In the genomic region with DNA sequence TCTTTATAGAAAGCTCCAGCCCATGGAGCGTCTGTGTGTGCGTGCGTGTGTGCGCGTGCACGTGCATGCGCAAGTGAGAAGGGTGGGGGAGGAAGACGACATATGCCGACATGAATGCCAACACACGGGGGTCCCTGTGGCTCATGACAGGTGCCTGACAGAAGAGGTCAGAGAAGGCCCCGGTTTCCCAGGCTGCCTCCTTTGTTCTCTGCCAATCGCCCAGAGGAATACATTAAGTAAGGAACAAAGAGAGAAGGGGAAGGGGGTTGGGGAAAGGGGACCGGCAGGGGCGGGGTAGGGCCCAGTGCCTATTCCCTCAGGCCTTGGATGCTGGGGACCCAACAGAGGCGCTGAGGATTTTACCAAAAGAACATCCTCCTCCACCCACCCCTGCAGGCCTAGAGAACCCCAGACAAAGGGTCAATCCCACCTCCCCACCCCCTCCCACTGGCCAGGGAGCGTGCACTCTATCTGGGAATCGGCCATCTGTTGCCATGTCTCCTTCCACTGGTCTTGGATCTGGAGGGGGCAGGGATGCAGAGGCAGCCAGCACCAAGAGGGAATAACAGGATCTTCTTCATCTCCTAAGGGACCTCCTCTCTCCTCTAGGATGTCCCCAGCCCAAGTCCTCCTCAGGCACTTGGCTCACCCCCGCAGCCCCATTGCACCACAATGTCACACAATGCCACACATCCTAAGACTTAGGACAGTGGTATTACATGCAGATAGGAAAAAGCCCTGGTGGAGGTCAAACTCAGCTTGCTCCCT, we compare ENCODE assay signal across 13 cellular contexts. TPM values are rescaled to one million over a fixed set of nuclear protein-coding genes. Genes with fewer than 3 reads are reported as not detected.
DNase-seq lines count a peak whose midpoint lies in the region; FAIRE-seq and TF ChIP-seq lines count a peak whose summit lies in the region.
"Had no signal": no experiment of that assay in that cellular context is flagged by ENCODE, and none has a peak within 500 bp of the region (broad histone marks: within the 10 kb centered on the region; RNA-seq: fewer than 3 reads in every experiment).

No MANE protein-coding gene starts in this region.

- peak overlapping the region; percentile 95; the same call in 1 of the 2 replicates for H2BK12ac ChIP-seq in H1 (ENCODE audit: low read depth, low read length)

- peaks cover 2% of the 10 kb centered on the region for H3K9me3 Mint-ChIP-seq in neural progenitor cell

- no peak overlapping the region for H3K14ac ChIP-seq in H1 (ENCODE audit: insufficient read length)

- no peak for TF ChIP-seq RAD21 in H1 (IDR thresholded peaks at IDR 0.05 in 1 of 2, conservative IDR thresholded peaks at IDR 0.05 in 1 of 2; ENCODE audit: low read depth in 2 of 2, low read length in 2 of 2)

- CTCF ChIA-PET in H1 (lab: Charles Lee; ENCODE audit: partially characterized antibody) = interaction anchor here (0.6 to 47.3 kb wide), 8 partner anchors 7 to 269 kb away, joined by 3 to 2124 read pairs (median 8); a partner anchor contains a TSS

- peaks cover 38% of the 10 kb centered on the region for H3K36me3 Mint-ChIP-seq in neural progenitor cell

- peak overlapping the region; percentile 74 for H3K4me3 Mint-ChIP-seq in neural progenitor cell

- POLR2A ChIA-PET in H1 (lab: Charles Lee; ENCODE audit: partially characterized antibody) = interaction anchor here (0.5 to 7.0 kb wide), 6 partner anchors 9 to 61 kb away, joined by 3 to 42 read pairs (median 4); a partner anchor contains a TSS

- H3K4me1 Mint-ChIP-seq in neural progenitor cell = peaks cover 66% of the 10 kb centered on the region

- H3K79me1 ChIP-seq in H1 (ENCODE audit: low read depth, low read length) = no peaks in the 10 kb centered on the region

- peaks cover 7% of the 10 kb centered on the region for H3K27me3 Mint-ChIP-seq in neural progenitor cell (ENCODE audit: insufficient read depth, low read depth)

- peak; percentile 83 for DNase-seq in ELF-1 (ENCODE audit: low read depth, low spot score)
- peak; percentile 36 to 54 for DNase-seq in NCI-H524 (lab: John Stamatoyannopoulos, UW)
- peak; percentile 31 to 76 for DNase-seq in H1 (ENCODE audit: low read depth in 1 of 2, low spot score in 2 of 2)
- DNase-seq in neural progenitor cell (ENCODE audit: low spot score) = peak; percentile 96
- DNase-seq in NCI-H2081 (lab: John Stamatoyannopoulos, UW) = no peak
- DNase-seq in AML-193 (lab: John Stamatoyannopoulos, UW) = no peak
- no peak for DNase-seq in NCI-H748 (lab: John Stamatoyannopoulos, UW; ENCODE audit: unreplicated experiment)
- DNase-seq: NCI-H1092; PC-9; stimulated activated CD4-positive, alpha-beta T cell treated with anti-CD3 and anti-CD28 coated beads, Interleukin-1b, Interleukin-23, amount 100 ng/mL, for 48 hours; SW 1271 had no signal

- H4K20me1 ChIP-seq in H1 (replicated peaks in 1 of 2; ENCODE audit: control insufficient read depth in 1 of 2, insufficient read depth in 2 of 2, low read length in 2 of 2) (no peaks in the 10 kb centered on the region), neural progenitor cell (ENCODE audit: low read depth) (peaks cover 8% of the 10 kb centered on the region)

- peak overlapping the region; percentile 85; the same call in 1 of the 2 replicates for H2BK15ac ChIP-seq in H1 (ENCODE audit: low read length)

- no peak overlapping the region; the same call in 1 of the 2 replicates for H4K8ac ChIP-seq in H1 (ENCODE audit: extremely low read depth, insufficient read depth, low read length)

- 34% methylated on average over 15 of the region's 18 CpGs; no CpG with 5 or more reads in 1 of the 2 experiments for WGBS in H1 (ENCODE audit: extremely low coverage in 1 of 2, insufficient coverage in 1 of 2, insufficient read length in 1 of 2, insufficient replicate concordance in 2 of 2, low coverage in 1 of 2, low lambda C conversion rate in 2 of 2, missing lambda C conversion rate in 1 of 2), 2 experiments

- H3K4me2 ChIP-seq in H1 (ENCODE audit: insufficient read depth in 1 of 2, low read depth in 2 of 2, low read length in 2 of 2) (peak overlapping the region; percentile 53 to 55), neural progenitor cell (peak overlapping the region; percentile 56)
- H3K4me2 ChIP-seq: PC-9 had no signal

- H3F3A ChIP-seq in neural progenitor cell (ENCODE audit: low read depth) = peaks cover 58% of the 10 kb centered on the region

- TF ChIP-seq CTCF in H1 (IDR thresholded peaks at IDR 0.05; ENCODE audit: control extremely low read depth in 1 of 3, insufficient read depth in 1 of 3, low read depth in 1 of 3, low read length in 3 of 3) (no peak), neural progenitor cell (IDR thresholded peaks at IDR 0.05) (no peak)

- peak overlapping the region; percentile 68 for H4K91ac ChIP-seq in H1 (replicated peaks; ENCODE audit: insufficient read length, low read length)

- H3K9ac ChIP-seq in H1 (replicated peaks in 1 of 4; ENCODE audit: extremely low read depth in 1 of 4, low read depth in 3 of 4, low read length in 3 of 4) = peak overlapping the region in 2 of 4 experiments; percentile 23 to 25; a peak in 2 of 7 replicates
- no peak overlapping the region for H3K9ac ChIP-seq in neural progenitor cell

- H2AK5ac ChIP-seq in H1 (ENCODE audit: low read depth, low read length) = no peak overlapping the region

- H3K27ac Mint-ChIP-seq in neural progenitor cell = peak overlapping the region; percentile 99

- H3K23me2 ChIP-seq in H1 (ENCODE audit: low read depth, low read length) = no peaks in the 10 kb centered on the region; the same call in 1 of the 2 replicates

- no peak overlapping the region for H3K56ac ChIP-seq in H1 (replicated peaks; ENCODE audit: insufficient read length, low read depth, low read length)

- TF ChIP-seq EP300 in H1 (IDR thresholded peaks at IDR 0.05; ENCODE audit: borderline replicate concordance in 1 of 2, low read depth in 2 of 2, low read length in 2 of 2) = no peak

- H2BK20ac ChIP-seq in H1 (ENCODE audit: low read length) = peak overlapping the region; percentile 86

- no peak for FAIRE-seq in H1 (lab: Jason Lieb, UNC)
- FAIRE-seq: islet of Langerhans had no signal

- H4K5ac ChIP-seq in H1 (ENCODE audit: insufficient read length, low read depth, low read length) = peak overlapping the region; percentile 65

- H3K36me3 ChIP-seq in H1 (ENCODE audit: control insufficient read depth in 2 of 4, insufficient read depth in 4 of 4, low read length in 3 of 4) = peaks cover 0 to 9% (median 4%) of the 10 kb centered on the region in 4 experiments; a peak in 5 of 8 replicates
- H3K36me3 ChIP-seq in neural progenitor cell = peaks cover 2% of the 10 kb centered on the region

- H3K4me1 ChIP-seq in H1 (replicated peaks in 1 of 4; ENCODE audit: control insufficient read depth in 3 of 4, insufficient read depth in 4 of 4, low read length in 3 of 4) (peaks cover 12 to 36% (median 22%) of the 10 kb centered on the region in 4 experiments), neural progenitor cell (peaks cover 69% of the 10 kb centered on the region)

- peak overlapping the region; percentile 66; the same call in 1 of the 2 replicates for H2BK5ac ChIP-seq in H1 (ENCODE audit: low read depth, low read length)

- no peak overlapping the region for H2BK120ac ChIP-seq in H1 (replicated peaks; ENCODE audit: low read depth, low read length)

- H2AFZ ChIP-seq in H1 (ENCODE audit: low read length) = no peak overlapping the region
- no peak overlapping the region for H2AFZ ChIP-seq in neural progenitor cell (replicated peaks)
- H2AFZ ChIP-seq: PC-9 had no signal

- peak overlapping the region; percentile 66 for H3K18ac ChIP-seq in H1 (ENCODE audit: extremely low read depth, low read length)

- H3K9me3 ChIP-seq in H1 (ENCODE audit: insufficient read depth in 2 of 2, low read depth in 1 of 2, low read length in 1 of 2) (no peaks in the 10 kb centered on the region; a peak in 1 of 4 replicates), neural progenitor cell (ENCODE audit: low read depth) (no peaks in the 10 kb centered on the region)

- no peak overlapping the region for H3K4ac ChIP-seq in H1 (replicated peaks; ENCODE audit: insufficient read length, low read depth, low read length)

- no peaks in the 10 kb centered on the region for H3K27me3 ChIP-seq in H1 (replicated peaks in 1 of 4; ENCODE audit: control insufficient read depth in 3 of 4, extremely low read depth in 1 of 4, insufficient read depth in 3 of 4, low read length in 3 of 4)
- H3K27me3 ChIP-seq in neural progenitor cell = no peaks in the 10 kb centered on the region

- H3K4me3 ChIP-seq in H1 (ENCODE audit: extremely low read depth in 1 of 4, insufficient read depth in 2 of 4, low read depth in 3 of 4, low read length in 4 of 4) = peak overlapping the region in 3 of 4 experiments; percentile 0 to 38 (median 19); a peak in 3 of 8 replicates
- peak overlapping the region; percentile 18 for H3K4me3 ChIP-seq in neural progenitor cell
- H3K4me3 ChIP-seq: PC-9 had no signal

- no peaks in the 10 kb centered on the region for H3K79me2 ChIP-seq in H1 (ENCODE audit: control insufficient read depth in 1 of 2, insufficient read depth in 2 of 2, low read length in 2 of 2)
- H3K79me2 ChIP-seq in neural progenitor cell (ENCODE audit: low read depth) = no peaks in the 10 kb centered on the region

- no peak for TF ChIP-seq POLR2A in H1 (IDR thresholded peaks at IDR 0.05; ENCODE audit: control extremely low read depth in 1 of 2, low read depth in 2 of 2, low read length in 2 of 2)

- H3K27ac ChIP-seq in H1 (ENCODE audit: low read depth, low read length) (no peak overlapping the region), neural progenitor cell (peak overlapping the region; percentile 94)
- H3K27ac ChIP-seq: C4-2B, PC-9 had no signal

- no peak overlapping the region for H3K23ac ChIP-seq in H1 (ENCODE audit: insufficient read length)

RNA-seq across cellular contexts. Expression of a gene that starts 39.4 kb away (rescaled TPM):
- 36.7 and 36.9 TPM in 2 replicates for total RNA-seq in H1 (2021; fragmentation: NEBNext Ultra II Directional; extraction: Animal tissue kit (Norgen Biotek cat#: 25700))
- polyA plus RNA-seq in H1 (2011; rRNA removed) = 20.4 and 26.0 TPM in 2 replicates
- polyA plus RNA-seq in H1 (2011; cell fraction: cytosol; rRNA removed) = 15.9 TPM
- 30.4 TPM for polyA plus RNA-seq in H1 (2011; cell fraction: nucleus; rRNA removed)
- polyA plus RNA-seq in H1 (2012, experiment 1 of 2) = 11.3 to 13.9 TPM (median 12.5 TPM) in 4 replicates
- 8.4 TPM for polyA plus RNA-seq in H1 (2012, experiment 2 of 2)
- polyA plus RNA-seq in H1 (2013, experiment 1 of 2) = 8.5 TPM
- 7.8 TPM for polyA plus RNA-seq in H1 (2013, experiment 2 of 2)
- polyA minus RNA-seq in H1 (2011; rRNA and poly(A)+ RNA removed) = 44.4 and 55.8 TPM in 2 replicates
- polyA minus RNA-seq in H1 (2011; cell fraction: cytosol; rRNA and poly(A)+ RNA removed) = 30.4 TPM
- polyA minus RNA-seq in H1 (2011; cell fraction: nucleus; rRNA and poly(A)+ RNA removed) = 37.1 TPM
- 20.7 and 27.4 TPM in 2 replicates for total RNA-seq in neural progenitor cell (ENCODE audit: low replicate concordance)

RNA-seq across cellular contexts. Expression of a gene that starts 43.6 kb away (rescaled TPM):
- 70.1 and 72.2 TPM in 2 replicates for total RNA-seq in H1 (2021; fragmentation: NEBNext Ultra II Directional; extraction: Animal tissue kit (Norgen Biotek cat#: 25700))
- 14.4 and 20.0 TPM in 2 replicates for polyA plus RNA-seq in H1 (2011; rRNA removed)
- 19.3 TPM for polyA plus RNA-seq in H1 (2011; cell fraction: cytosol; rRNA removed)
- 14.6 TPM for polyA plus RNA-seq in H1 (2011; cell fraction: nucleus; rRNA removed)
- 13.3 to 25.2 TPM (median 17.0 TPM) in 4 replicates for polyA plus RNA-seq in H1 (2012, experiment 1 of 2)
- polyA plus RNA-seq in H1 (2012, experiment 2 of 2) = 3.4 TPM
- 34.3 TPM for polyA plus RNA-seq in H1 (2013, experiment 1 of 2)
- 37.9 TPM for polyA plus RNA-seq in H1 (2013, experiment 2 of 2)
- 41.1 and 46.5 TPM in 2 replicates for polyA minus RNA-seq in H1 (2011; rRNA and poly(A)+ RNA removed)
- 37.1 TPM for polyA minus RNA-seq in H1 (2011; cell fraction: cytosol; rRNA and poly(A)+ RNA removed)
- polyA minus RNA-seq in H1 (2011; cell fraction: nucleus; rRNA and poly(A)+ RNA removed) = 41.8 TPM
- total RNA-seq in neural progenitor cell (ENCODE audit: low replicate concordance) = 25.0 and 32.7 TPM in 2 replicates

Comparison
In these comparisons a context has a peak if more than half of its experiments do, and no peak if none do; other contexts are left out.
1. DNase-seq: peak in ELF-1 (single experiment), NCI-H524 (2 of 2), H1 (2 of 2) and neural progenitor cell (single experiment); none in NCI-H2081 (0 of 2), AML-193 (0 of 2) and NCI-H748 (single experiment).